ENCODE assay signal across 10 cellular contexts in the genomic region with DNA sequence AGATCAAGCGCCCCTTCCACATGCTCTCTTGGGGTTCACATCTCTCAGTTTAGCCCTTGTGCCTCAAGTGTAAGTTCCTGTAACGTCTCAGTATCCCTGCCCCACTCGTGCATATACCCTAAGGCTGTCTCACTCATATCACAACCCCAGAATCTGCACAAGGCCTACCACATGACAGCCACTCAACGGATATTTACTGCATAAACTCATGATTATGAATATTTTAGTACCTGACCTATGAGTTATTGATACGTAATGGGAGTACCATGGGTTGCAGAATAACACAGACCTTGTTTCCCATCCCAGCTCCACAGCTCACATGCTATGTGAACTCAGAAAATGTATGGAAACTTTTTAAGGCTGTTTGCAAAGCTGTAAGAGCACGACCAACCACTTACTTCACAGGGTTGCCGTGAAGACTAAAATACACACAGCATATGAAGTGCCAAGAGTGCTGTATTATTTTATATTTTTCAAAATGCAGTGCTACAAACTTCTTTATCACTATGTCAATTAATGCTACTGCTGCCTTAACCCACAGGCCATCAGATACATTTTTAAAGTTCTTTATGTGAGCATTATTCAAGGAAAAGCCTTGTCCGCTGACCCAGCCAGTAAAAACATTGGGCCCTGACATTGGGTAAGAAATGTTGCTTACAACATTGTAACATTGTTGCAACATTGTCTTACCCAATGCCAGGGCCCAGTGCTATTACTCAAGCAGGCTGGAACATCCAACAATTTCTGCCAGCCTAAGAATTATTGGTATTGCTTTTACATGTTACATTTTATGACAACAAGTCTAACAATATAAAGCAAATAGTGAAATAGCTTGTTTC.
DNase-seq lines count a peak whose midpoint lies in the region; ATAC-seq and TF ChIP-seq lines count a peak whose summit lies in the region.
"Had no signal": no experiment of that assay in that cellular context is flagged by ENCODE, and none has a peak within 500 bp of the region (broad histone marks: within the 10 kb centered on the region; RNA-seq: fewer than 3 reads in every experiment).

No MANE protein-coding gene starts in this region.

- ATAC-seq in gastroesophageal sphincter = peak; percentile 89
- ATAC-seq in sciatic nerve = peak; percentile 89
- ATAC-seq in HG02981 (IDR thresholded peaks at IDR 0.05; ENCODE audit: unreplicated experiment) = no peak
- ATAC-seq in HG03175 (IDR thresholded peaks at IDR 0.05; ENCODE audit: unreplicated experiment) = no peak

- peak overlapping the region in 3 of 4 donors; percentile 9 to 56 (median 33) for H3K27ac ChIP-seq in gastroesophageal sphincter
- H3K27ac ChIP-seq: SJSA1 had no signal

- no peak overlapping the region for H3K4me3 ChIP-seq in gastroesophageal sphincter
- H3K4me3 ChIP-seq: SJSA1 had no signal

- H3K36me3 ChIP-seq in gastroesophageal sphincter = no peaks in the 10 kb centered on the region
- H3K36me3 ChIP-seq: SJSA1 had no signal

- H3K27me3 ChIP-seq in gastroesophageal sphincter = no peaks in the 10 kb centered on the region
- H3K27me3 ChIP-seq: SJSA1 had no signal

- DNase-seq in CD1c-positive myeloid dendritic cell (ENCODE audit: extremely low spot score) = peak; percentile 73
- DNase-seq in SIG-M5 treated with dmso at 0.1 percent for 504 hours (lab: John Stamatoyannopoulos, UW; ENCODE audit: unreplicated experiment) = peak; percentile 82
- no peak for DNase-seq in sciatic nerve (ENCODE audit: low spot score)
- DNase-seq in cortex of kidney (lab: John Stamatoyannopoulos, UW) = no peak
- DNase-seq in GM19240 (ENCODE audit: insufficient read length, low spot score) = no peak
- DNase-seq: CD4-positive, alpha-beta memory T cell had no signal

- 60 to 87% methylated on average over 5 to 8 of the region's 8 CpGs for whole genome bisulfite sequencing in gastroesophageal sphincter (ENCODE audit: low coverage in 1 of 2), 2 donors

- TF ChIP-seq CTCF in gastroesophageal sphincter (IDR thresholded peaks at IDR 0.05) = no peak

- no peak for TF ChIP-seq POLR2A in gastroesophageal sphincter (IDR thresholded peaks at IDR 0.05)

- intact Hi-C loops in sciatic nerve (cut with DNase I) = no loop called here

- H3K4me1 ChIP-seq in gastroesophageal sphincter = peaks cover 5 to 51% (median 18%) of the 10 kb centered on the region in 3 donors

- no peak for TF ChIP-seq EP300 in gastroesophageal sphincter (IDR thresholded peaks at IDR 0.05)

- H3K9me3 ChIP-seq in gastroesophageal sphincter = no peaks in the 10 kb centered on the region
- H3K9me3 ChIP-seq: SJSA1 had no signal

Comparison
In these comparisons a context has a peak if more than half of its experiments do, and no peak if none do; other contexts are left out.
1. DNase-seq: peak in CD1c-positive myeloid dendritic cell (single experiment) and SIG-M5 treated with dmso at 0.1 percent for 504 hours (single experiment); none in sciatic nerve (single experiment), cortex of kidney (single experiment) and GM19240 (single experiment).
2. ATAC-seq: peak in gastroesophageal sphincter (single experiment) and sciatic nerve (single experiment); none in HG02981 (single experiment) and HG03175 (single experiment).